In the genomic region with DNA sequence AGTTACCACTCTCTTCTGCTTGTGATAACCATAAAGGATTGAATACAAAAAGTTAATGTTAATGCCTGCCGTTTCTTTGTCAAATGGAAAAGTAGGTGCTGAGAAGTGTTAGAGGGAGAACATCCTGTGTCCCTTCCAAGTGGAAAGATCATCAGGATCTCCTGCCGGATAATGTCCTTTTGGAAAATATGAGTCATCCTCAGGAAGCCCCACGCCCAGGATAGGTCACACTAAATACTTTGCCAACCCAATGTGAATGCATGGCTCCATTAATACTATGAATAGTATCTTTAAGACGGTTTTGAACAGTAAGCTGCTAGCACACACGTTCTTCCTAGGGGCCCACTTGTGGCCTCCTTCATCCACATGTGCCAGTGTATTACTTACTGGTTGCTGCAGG, we compare ENCODE assay signal across 21 cellular contexts.
DNase-seq lines count a peak whose midpoint lies in the region; ATAC-seq and TF ChIP-seq lines count a peak whose summit lies in the region.
"Had no signal": no experiment of that assay in that cellular context is flagged by ENCODE, and none has a peak within 500 bp of the region (broad histone marks: within the 10 kb centered on the region; RNA-seq: fewer than 3 reads in every experiment).

No MANE protein-coding gene starts in this region.

- no peaks in the 10 kb centered on the region for H3K36me3 ChIP-seq in A673 (ENCODE audit: insufficient read depth, low read length, poor library complexity, severe bottlenecking)
- no peaks in the 10 kb centered on the region for H3K36me3 ChIP-seq in gastroesophageal sphincter

- H3K27me3 ChIP-seq in A673 (replicated peaks; ENCODE audit: insufficient read depth, low read depth, low read length, poor library complexity) (no peaks in the 10 kb centered on the region), gastroesophageal sphincter (no peaks in the 10 kb centered on the region)

- H3K4me1 ChIP-seq in A673 (ENCODE audit: insufficient read depth, low read length, poor library complexity, severe bottlenecking): peaks cover 29% of the 10 kb centered on the region
- no peaks in the 10 kb centered on the region for H3K4me1 ChIP-seq in gastroesophageal sphincter

- DNase-seq in A673 (ENCODE audit: low spot score) (peak; percentile 35), Daoy (ENCODE audit: low read depth) (peak; percentile 15), RPMI7951 (ENCODE audit: low read depth) (peak; percentile 52), ureter (ENCODE audit: low spot score) (no peak), KG1 (lab: John Stamatoyannopoulos, UW) (no peak)
- DNase-seq: C1 segment of cervical spinal cord; Calu3; CD8-positive, alpha-beta T cell; DMS153; GF-D8; GOT3; NCI-H1105; NCI-H146; NCI-H2029 treated with DMSO at 0.1 percent for 48 hours; NCI-H2171; NCI-H345; NCI-H524; NCI-H774; SHP77 had no signal

- TF ChIP-seq EP300 in gastroesophageal sphincter (IDR thresholded peaks at IDR 0.05): no peak

- intact Hi-C loops in A673 (cut with micrococcal nuclease; ENCODE audit: unreplicated experiment): no loop called here

- TF ChIP-seq CTCF in A673 (conservative IDR thresholded peaks at IDR 0.05; ENCODE audit: low read depth, low read length) (no peak), gastroesophageal sphincter (IDR thresholded peaks at IDR 0.05) (no peak)

- no peak overlapping the region for H3K27ac ChIP-seq in A673 (ENCODE audit: low read depth, low read length, poor library complexity, severe bottlenecking)
- no peak overlapping the region for H3K27ac ChIP-seq in gastroesophageal sphincter

- WGBS in gastroesophageal sphincter (ENCODE audit: low coverage in 1 of 2), 2 donors: 53% methylated on average over 5 of the region's 5 CpGs

- CTCF ChIA-PET in A673 (lab: Charles Lee): no interaction called here

- H3K4me3 ChIP-seq in A673 (ENCODE audit: low read depth, low read length, poor library complexity, severe bottlenecking) (no peak overlapping the region), gastroesophageal sphincter (no peak overlapping the region)

- POLR2A ChIA-PET in A673 (lab: Charles Lee; ENCODE audit: low non-redundant PET): no interaction called here

- no peak for TF ChIP-seq POLR2A in gastroesophageal sphincter (IDR thresholded peaks at IDR 0.05)

- no peaks in the 10 kb centered on the region for H3K9me3 ChIP-seq in A673 (ENCODE audit: low read depth, low read length, poor library complexity, severe bottlenecking)
- no peaks in the 10 kb centered on the region for H3K9me3 ChIP-seq in gastroesophageal sphincter

- no TSS peak for BruUV-seq in A673 (replicated peaks; lab: Mats Ljungman, UMichigan)

- ATAC-seq in gastroesophageal sphincter: peak; percentile 10
- no peak for ATAC-seq in HG03432 (IDR thresholded peaks at IDR 0.05; ENCODE audit: unreplicated experiment)
- ATAC-seq: CD8-positive, alpha-beta T cell had no signal

Comparison
In these comparisons a context has a peak if more than half of its experiments do, and no peak if none do; other contexts are left out.
1. DNase-seq: peak in A673 (single experiment), Daoy (single experiment) and RPMI7951 (single experiment); none in ureter (single experiment) and KG1 (single experiment).